Comparison of ENCODE assay signal across 28 cellular contexts in genomic region chr2:32990556-32990955, GRCh38.
"Had no signal": no experiment of that assay in that cellular context is flagged by ENCODE, and none has a peak within 500 bp of the region (broad histone marks: within the 10 kb centered on the region; RNA-seq: fewer than 3 reads in every experiment).

No MANE protein-coding gene starts in this region.

- H2AFZ ChIP-seq: neural progenitor cell, parathyroid adenoma had no signal

- H3K36me3 ChIP-seq: left lung, lower lobe of right lung, neural progenitor cell, neutrophil, spleen, tibial nerve, vagina had no signal

- H3K36me3 Mint-ChIP-seq: immature natural killer cell; naive B cell; natural killer cell; stimulated activated memory B cell treated with anti-CD40 and anti-IgM and Interleukin-4, amounts not matched to agents 10 μg/mL and 1 μg/mL and 100 μg/mL, for 72 hours had no signal

- H3K4me1 ChIP-seq: left lung, lower lobe of right lung, neural progenitor cell, parathyroid adenoma, spleen, tibial nerve, vagina had no signal

- H3K4me3 Mint-ChIP-seq: immature natural killer cell; mesothelial cell of epicardium; naive B cell; natural killer cell; nephron progenitor cell; neural progenitor cell; stimulated activated memory B cell treated with anti-CD40 and anti-IgM and Interleukin-4, amounts not matched to agents 10 μg/mL and 1 μg/mL and 100 μg/mL, for 72 hours; stimulated activated naive CD8-positive, alpha-beta T cell treated with anti-CD3 and anti-CD28 coated beads, Interleukin-15, amount 100 ng/mL, for 72 hours; type B pancreatic cell had no signal

- H3K27me3 Mint-ChIP-seq: type B pancreatic cell had no signal

- H3K4me2 ChIP-seq: neural progenitor cell had no signal

- DNase-seq: hypothalamus; immature natural killer cell; kidney; left colon; left lung; lower lobe of right lung; mesendoderm; naive B cell; natural killer cell; nephron progenitor cell; occipital lobe; retina; right cardiac atrium; spleen; stimulated activated CD4-positive, alpha-beta T cell treated with anti-CD3 and anti-CD28 coated beads, Interleukin-4, amount 100 ng/mL, for 24 hours; stimulated activated naive CD4-positive, alpha-beta T cell treated with Interleukin-2 at 50 U/mL for 16 hours; stimulated activated naive CD8-positive, alpha-beta T cell treated with anti-CD3 and anti-CD28 coated beads, Interleukin-15, amount 100 ng/mL, for 72 hours; substantia nigra had no signal

- H3K9ac ChIP-seq: neural progenitor cell, parathyroid adenoma had no signal

- H3K4me1 Mint-ChIP-seq: immature natural killer cell; naive B cell; natural killer cell; neural progenitor cell; stimulated activated memory B cell treated with anti-CD40 and anti-IgM and Interleukin-4, amounts not matched to agents 10 μg/mL and 1 μg/mL and 100 μg/mL, for 72 hours; stimulated activated naive CD8-positive, alpha-beta T cell treated with anti-CD3 and anti-CD28 coated beads, Interleukin-15, amount 100 ng/mL, for 72 hours had no signal

- H3K27me3 ChIP-seq: left lung, neural progenitor cell, neutrophil, spleen, tibial nerve, vagina had no signal

- ATAC-seq: left colon; left lung; lower lobe of right lung; natural killer cell; right cardiac atrium; sciatic nerve; stimulated activated memory B cell treated with anti-CD40 and anti-IgM and Interleukin-4, amounts not matched to agents 10 μg/mL and 1 μg/mL and 100 μg/mL, for 72 hours; stimulated activated naive CD8-positive, alpha-beta T cell treated with anti-CD3 and anti-CD28 coated beads, Interleukin-15, amount 100 ng/mL, for 72 hours had no signal

- H3K79me2 ChIP-seq: parathyroid adenoma had no signal

- H3K27ac ChIP-seq: left lung, lower lobe of right lung, neural progenitor cell, neutrophil, parathyroid adenoma, skin epidermis, spleen, tibial nerve, vagina had no signal

- H3K9me3 ChIP-seq: lower lobe of right lung, neutrophil, vagina had no signal

- H3K9me3 Mint-ChIP-seq: immature natural killer cell; stimulated activated memory B cell treated with anti-CD40 and anti-IgM and Interleukin-4, amounts not matched to agents 10 μg/mL and 1 μg/mL and 100 μg/mL, for 72 hours had no signal

- H3K4me3 ChIP-seq: left lung, lower lobe of right lung, neural progenitor cell, skin epidermis, spleen, tibial nerve, vagina had no signal

- H3K27ac Mint-ChIP-seq: immature natural killer cell; mesothelial cell of epicardium; naive B cell; natural killer cell; nephron progenitor cell; neural progenitor cell; stimulated activated memory B cell treated with anti-CD40 and anti-IgM and Interleukin-4, amounts not matched to agents 10 μg/mL and 1 μg/mL and 100 μg/mL, for 72 hours; stimulated activated naive CD8-positive, alpha-beta T cell treated with anti-CD3 and anti-CD28 coated beads, Interleukin-15, amount 100 ng/mL, for 72 hours; type B pancreatic cell had no signal
